ENCODE assay signal across 27 cellular contexts in genomic region chr16:22633794-22634193, GRCh38.
"Had no signal": no experiment of that assay in that cellular context is flagged by ENCODE, and none has a peak within 500 bp of the region (broad histone marks: within the 10 kb centered on the region; RNA-seq: fewer than 3 reads in every experiment).

No MANE protein-coding gene starts in this region.

- H3K36me3 ChIP-seq: brain microvascular endothelial cell, gastroesophageal sphincter, heart left ventricle, uterus had no signal

- H3K9me3 ChIP-seq: uterus had no signal

- H3K4me3 ChIP-seq: coronary artery, dorsolateral prefrontal cortex, gastroesophageal sphincter, heart left ventricle, skin epidermis, uterus had no signal

- H3K27me3 ChIP-seq: uterus had no signal

- H3K27ac ChIP-seq: brain microvascular endothelial cell, coronary artery, gastroesophageal sphincter, heart left ventricle, skin epidermis, uterus, VCaP had no signal

- ATAC-seq: activated CD4-positive, CD25-positive, alpha-beta regulatory T cell treated with anti-CD3 and anti-CD28 coated beads, Interleukin-2, amount 50 U/mL, for 24 hours; gastroesophageal sphincter; heart left ventricle; left cardiac atrium; left ventricle myocardium superior; sciatic nerve; stimulated activated effector memory CD8-positive, alpha-beta T cell treated with anti-CD3 and anti-CD28 coated beads, Interleukin-12 subunit alpha, Interleukin-12 subunit beta, amount 100 ng/mL, for 72 hours had no signal

- DNase-seq: activated CD4-positive, alpha-beta T cell treated with anti-CD3 and anti-CD28 coated beads for 48 hours; activated CD4-positive, alpha-beta T cell treated with anti-CD3 and anti-CD28 coated beads, Interleukin-2, amount 50 U/mL, for 48 hours; activated CD8-positive, alpha-beta memory T cell treated with anti-CD3 and anti-CD28 coated beads for 24 hours; activated CD8-positive, alpha-beta memory T cell treated with anti-CD3 and anti-CD28 coated beads, Interleukin-2, amount 50 U/mL, for 4 hours; activated gamma-delta T cell; activated naive CD4-positive, alpha-beta T cell treated with anti-CD3 and anti-CD28 coated beads, Interleukin-2, amount 10 ng/mL, durations not matched to agents 7 days and 5 days; activated naive CD8-positive, alpha-beta T cell treated with anti-CD3 and anti-CD28 coated beads, Interleukin-2, amount 10 ng/mL, durations not matched to agents 7 days and 5 days; activated T-cell treated with anti-CD3 and anti-CD28 coated beads, Interleukin-2, amount 50 U/mL, for 24 hours; amniotic stem cell; brain microvascular endothelial cell; dorsolateral prefrontal cortex; effector memory CD4-positive, alpha-beta T cell; erythroblast; heart left ventricle; hypothalamus; left cardiac atrium; left ventricle myocardium superior; stimulated activated CD4-positive, alpha-beta T cell treated with anti-CD3 and anti-CD28 coated beads, Interleukin-12 subunit alpha, Interleukin-12 subunit beta, amount 100 ng/mL, for 4 hours; stimulated activated CD4-positive, alpha-beta T cell treated with anti-CD3 and anti-CD28 coated beads, Interleukin-4, amount 100 ng/mL, for 24 hours; uterus had no signal

- H3K4me1 ChIP-seq: gastroesophageal sphincter, heart left ventricle, uterus had no signal
